ENCODE assay signal across 13 cellular contexts in genomic region chr7:76984785-76985136, GRCh38. TPM values are rescaled to one million over a fixed set of nuclear protein-coding genes. Genes with fewer than 3 reads are reported as not detected.
A peak's percentile ranks its signal among the peaks of the same experiment; 100 is the strongest.
DNase-seq lines count a peak whose midpoint lies in the region; ATAC-seq lines count a peak whose summit lies in the region.
"Not testable (repeated sequence)": the region's sequence is repeated elsewhere in the genome, so short reads cannot be mapped to it uniquely, and the experiment has no call there.
"Had no signal": no experiment of that assay in that cellular context is flagged by ENCODE, and none has a peak within 500 bp of the region (broad histone marks: within the 10 kb centered on the region; RNA-seq: fewer than 3 reads in every experiment).

No MANE protein-coding gene starts in this region.

- not testable (repeated sequence) for H3K36me3 Mint-ChIP-seq in activated CD4-positive, alpha-beta T cell treated with anti-CD3 and anti-CD28 coated beads for 36 hours (ENCODE audit: low read depth)

- not testable (repeated sequence) for H3K4me1 Mint-ChIP-seq in activated CD4-positive, alpha-beta T cell treated with anti-CD3 and anti-CD28 coated beads for 36 hours

- not testable (repeated sequence) for H3K9me3 Mint-ChIP-seq in activated CD4-positive, alpha-beta T cell treated with anti-CD3 and anti-CD28 coated beads for 36 hours (ENCODE audit: low read depth)

- ATAC-seq in GM18520 (IDR thresholded peaks at IDR 0.05; ENCODE audit: unreplicated experiment) (peak; percentile 92), GM19438 (IDR thresholded peaks at IDR 0.05; ENCODE audit: low read depth, unreplicated experiment) (peak; percentile 94), GM21737 (IDR thresholded peaks at IDR 0.05; ENCODE audit: unreplicated experiment) (peak; percentile 97), HG02970 (IDR thresholded peaks at IDR 0.05; ENCODE audit: low FRiP score, unreplicated experiment) (peak; percentile 78), HG03354 (IDR thresholded peaks at IDR 0.05; ENCODE audit: poor library complexity, severe bottlenecking, unreplicated experiment) (peak; percentile 98), Right ventricle myocardium superior (ENCODE audit: poor library complexity) (peak; percentile 41)
- ATAC-seq in activated CD4-positive, alpha-beta T cell treated with anti-CD3 and anti-CD28 coated beads for 36 hours = peak; percentile 99
- peak; percentile 99 for ATAC-seq in stimulated activated naive CD8-positive, alpha-beta T cell treated with anti-CD3 and anti-CD28 coated beads, Interleukin-15, Interleukin-2, amounts not matched to agents 100 U/mL and 50 U/mL, for 24 hours

- intact Hi-C loops in activated CD4-positive, alpha-beta T cell treated with anti-CD3 and anti-CD28 coated beads for 36 hours (cut with DNase I, micrococcal nuclease); Right ventricle myocardium superior (cut with DNase I): not testable (repeated sequence)

- not testable (repeated sequence) for H3K4me3 Mint-ChIP-seq in activated CD4-positive, alpha-beta T cell treated with anti-CD3 and anti-CD28 coated beads for 36 hours

- H3K27me3 Mint-ChIP-seq in activated CD4-positive, alpha-beta T cell treated with anti-CD3 and anti-CD28 coated beads for 36 hours = not testable (repeated sequence)

- H3K27ac Mint-ChIP-seq in activated CD4-positive, alpha-beta T cell treated with anti-CD3 and anti-CD28 coated beads for 36 hours = not testable (repeated sequence)

- CTCF ChIA-PET in activated CD4-positive, alpha-beta T cell treated with anti-CD3 and anti-CD28 coated beads for 36 hours (lab: Charles Lee) = not testable (repeated sequence)

- POLR2A ChIA-PET in activated CD4-positive, alpha-beta T cell treated with anti-CD3 and anti-CD28 coated beads for 36 hours (lab: Charles Lee) = not testable (repeated sequence)

- not testable (repeated sequence) for DNase-seq in activated CD4-positive, alpha-beta T cell treated with anti-CD3 and anti-CD28 coated beads for 36 hours; Right ventricle myocardium superior; stimulated activated naive CD8-positive, alpha-beta T cell treated with anti-CD3 and anti-CD28 coated beads, Interleukin-15, Interleukin-2, amounts not matched to agents 100 U/mL and 50 U/mL, for 24 hours

RNA-seq across cellular contexts. Expression of gene SPDYE17, which starts 47.4 kb away (rescaled TPM):
- not detected for total RNA-seq in activated CD4-positive, alpha-beta T cell treated with anti-CD3 and anti-CD28 coated beads for 36 hours
- not detected for total RNA-seq in Right ventricle myocardium superior
- total RNA-seq: aorta, chondrocyte, fibroblast of villous mesenchyme, ovary, thyroid gland had no signal

Comparison
In these comparisons a context has a peak if more than half of its experiments do, and no peak if none do; other contexts are left out.
1. ATAC-seq: peak in every context shown above with its lines; median percentile 99 in activated CD4-positive, alpha-beta T cell treated with anti-CD3 and anti-CD28 coated beads for 36 hours; 99 in stimulated activated naive CD8-positive, alpha-beta T cell treated with anti-CD3 and anti-CD28 coated beads, Interleukin-15, Interleukin-2, amounts not matched to agents 100 U/mL and 50 U/mL, for 24 hours; 98 in HG03354; 97 in GM21737; 94 in GM19438; 92 in GM18520; 78 in HG02970; 41 in Right ventricle myocardium superior.